9 cellular contexts compared by ENCODE assay signal in the genomic region with DNA sequence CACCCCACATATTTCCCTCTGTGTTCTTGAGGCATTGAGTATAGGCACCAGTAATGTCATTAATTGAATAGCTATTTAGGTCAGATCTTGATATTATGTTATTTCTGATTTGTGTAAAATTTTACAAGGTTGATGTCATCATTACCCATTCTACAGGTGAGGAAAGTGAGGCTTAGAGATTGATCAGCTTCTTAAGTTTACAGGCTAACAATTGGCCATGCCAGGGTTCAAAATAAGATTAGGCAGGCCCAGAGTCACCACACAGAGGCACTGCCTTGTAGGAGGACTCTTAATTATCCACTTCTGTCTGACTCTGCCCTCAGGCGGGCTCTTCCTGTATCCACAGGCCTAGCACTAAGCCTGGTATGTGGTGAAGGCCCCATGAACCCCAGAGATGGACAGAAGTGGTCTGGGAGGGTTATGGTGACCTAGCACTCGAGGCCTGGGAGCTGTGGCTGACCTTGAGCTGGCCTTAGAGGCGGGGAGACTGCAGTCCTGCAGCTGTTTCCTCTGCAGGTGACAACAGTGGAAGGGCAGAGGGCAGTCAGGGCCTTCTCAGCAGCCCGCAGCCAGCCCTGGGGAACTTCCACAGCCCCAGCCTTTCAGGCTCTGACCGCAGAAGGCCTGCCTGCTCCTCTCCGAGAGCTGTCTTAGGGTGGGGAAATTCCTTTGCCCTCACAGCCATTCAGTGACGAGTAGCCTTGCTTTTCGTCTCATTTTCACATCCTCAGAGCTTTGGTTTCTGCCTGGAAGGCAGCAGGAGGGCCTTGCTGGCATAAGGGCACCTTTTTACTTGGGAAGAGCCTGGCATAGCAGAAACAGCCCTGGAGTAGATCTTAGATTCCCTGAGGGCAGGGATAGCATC. TPM values are rescaled to one million over a fixed set of nuclear protein-coding genes. Genes with fewer than 3 reads are reported as not detected.
A peak's percentile ranks its signal among the peaks of the same experiment; 100 is the strongest.
DNase-seq lines count a peak whose midpoint lies in the region; ATAC-seq and TF ChIP-seq lines count a peak whose summit lies in the region.
"Had no signal": no experiment of that assay in that cellular context is flagged by ENCODE, and none has a peak within 500 bp of the region (broad histone marks: within the 10 kb centered on the region; RNA-seq: fewer than 3 reads in every experiment).

No MANE protein-coding gene starts in this region.

- 63 to 77% (median 75%) methylated on average over 8 of the region's 8 CpGs for WGBS in stomach, 5 donors

- TF ChIP-seq POLR2A in stomach (IDR thresholded peaks at IDR 0.05): no peak

- intact Hi-C loops in stomach (cut with DNase I; ENCODE audit: low total_unique reads): no loop called here

- CTCF ChIA-PET in HEK293T (lab: Yijun Ruan, JAX): no interaction called here

- H3K9ac ChIP-seq in skeletal muscle tissue (ENCODE audit: low read depth in 1 of 3, low read length in 3 of 3): peak overlapping the region in 1 of 3 donors; percentile 25

- H3K9me3 ChIP-seq in skeletal muscle tissue (ENCODE audit: control insufficient read depth in 3 of 3, low read length in 3 of 3) (no peaks in the 10 kb centered on the region), stomach (no peaks in the 10 kb centered on the region)
- H3K9me3 ChIP-seq: A549 had no signal

- H3K4me1 ChIP-seq in skeletal muscle tissue (ENCODE audit: control insufficient read depth in 3 of 3, insufficient read depth in 3 of 3, low read length in 3 of 3) (no peaks in the 10 kb centered on the region), stomach (peaks cover 0 to 26% (median 7%) of the 10 kb centered on the region in 4 donors)

- DNase-seq in activated CD8-positive, alpha-beta memory T cell treated with anti-CD3 and anti-CD28 coated beads for 24 hours: peak; percentile 73
- no peak for DNase-seq in activated CD8-positive, alpha-beta memory T cell treated with anti-CD3 and anti-CD28 coated beads, Interleukin-2, amount 50 U/mL, for 48 hours
- peak; percentile 55 to 69 for DNase-seq in activated T-cell treated with anti-CD3 and anti-CD28 coated beads, Interleukin-2, amount 50 U/mL, for 48 hours
- DNase-seq in stomach: no peak
- DNase-seq in mucosa of gallbladder (ENCODE audit: low spot score): no peak
- no peak for DNase-seq in HEK293T (ENCODE audit: extremely low spot score)

- no peaks in the 10 kb centered on the region for H3K27me3 ChIP-seq in skeletal muscle tissue (ENCODE audit: control insufficient read depth in 3 of 3, insufficient read depth in 3 of 3, low read length in 3 of 3)
- no peaks in the 10 kb centered on the region for H3K27me3 ChIP-seq in stomach

- POLR2A ChIA-PET in HEK293T (lab: Yijun Ruan, JAX): interaction anchor here (1.5 kb wide), 1 partner anchor 51 kb away, joined by 4 read pairs; the partner anchor contains the start of gene GPN2

- no peak for TF ChIP-seq CTCF in stomach (IDR thresholded peaks at IDR 0.05)

- H3K36me3 ChIP-seq in skeletal muscle tissue (ENCODE audit: control insufficient read depth in 3 of 3, insufficient read depth in 3 of 3, low read length in 3 of 3) (peaks cover 32 to 53% (median 44%) of the 10 kb centered on the region in 3 donors), stomach (peaks cover 45 to 99% (median 95%) of the 10 kb centered on the region in 4 donors)

- H3K4me3 ChIP-seq in skeletal muscle tissue (ENCODE audit: low read length in 3 of 3) (no peak overlapping the region), stomach (no peak overlapping the region)
- H3K4me3 ChIP-seq: A549 had no signal

- peak; percentile 90 for ATAC-seq in HG03280 (IDR thresholded peaks at IDR 0.05; ENCODE audit: unreplicated experiment)

- H3K27ac ChIP-seq in skeletal muscle tissue (ENCODE audit: low read depth, low read length) (peak overlapping the region; percentile 19), stomach (peak overlapping the region in 1 of 5 donors; percentile 56)

- no peak for TF ChIP-seq EP300 in stomach (IDR thresholded peaks at IDR 0.05)

TF ChIP-seq in HEK293T, 16 proteins besides CTCF, POLR2A, EP300 and RAD21:
- TF ChIP-seq ZNF384 (IDR thresholded peaks at IDR 0.05) (no peak), FOXA1 (IDR thresholded peaks at IDR 0.05) (no peak), FOXM1 (IDR thresholded peaks at IDR 0.05; ENCODE audit: borderline replicate concordance) (no peak), LEF1 (IDR thresholded peaks at IDR 0.05; ENCODE audit: borderline replicate concordance) (no peak), HDGF (IDR thresholded peaks at IDR 0.05; ENCODE audit: borderline replicate concordance) (no peak), SP1 (IDR thresholded peaks at IDR 0.05) (no peak)

RNA-seq across cellular contexts. Expression of gene ZDHHC18, which starts 12.2 kb away (rescaled TPM):
- total RNA-seq in skeletal muscle tissue (3.7 TPM), stomach (10 to 100 TPM in 3 of 5 donors, 1 to 10 TPM in 2; 5.2 to 81.7 (median 13.3) TPM), mucosa of gallbladder (20.4 TPM)
- 1 to 10 TPM; 6.3 to 9.0 (median 6.7) TPM for polyA plus RNA-seq in stomach

RNA-seq across cellular contexts. Expression of gene SFN, which starts 24.2 kb away (rescaled TPM):
- total RNA-seq in skeletal muscle tissue (not detected), stomach (100 to 1,000 TPM in 1 of 5 donors, 10 to 100 TPM in 4; 17.4 to 109 (median 78.1) TPM), mucosa of gallbladder (37.1 TPM)
- 100 to 1,000 TPM in 2 of 3 donors, 10 to 100 TPM in 1; 77.6 to 410 (median 146) TPM for polyA plus RNA-seq in stomach

RNA-seq across cellular contexts. Expression of gene PIGV, which starts 51.0 kb away (rescaled TPM):
- total RNA-seq in skeletal muscle tissue (5.2 TPM), stomach (10 to 100 TPM in 2 of 5 donors, 1 to 10 TPM in 1, under 1 TPM in 1, not detected in 1; 0.87 to 30.8 (median 8.7) TPM), mucosa of gallbladder (19.3 TPM)
- 1 to 10 TPM; 3.4 to 7.5 (median 6.4) TPM for polyA plus RNA-seq in stomach

RNA-seq across cellular contexts. Expression of gene GPN2, which starts 51.4 kb away (rescaled TPM):
- 6.3 TPM for total RNA-seq in skeletal muscle tissue
- 10 to 100 TPM in 2 of 5 donors, 1 to 10 TPM in 3; 5.4 to 66.3 (median 9.9) TPM for total RNA-seq in stomach
- polyA plus RNA-seq in stomach: 10 to 100 TPM; 11.2 to 20.6 (median 15.6) TPM
- total RNA-seq in mucosa of gallbladder: 31.5 TPM

Comparison
In these comparisons a context has a peak if more than half of its experiments do, and no peak if none do; other contexts are left out.
1. DNase-seq: peak in activated CD8-positive, alpha-beta memory T cell treated with anti-CD3 and anti-CD28 coated beads for 24 hours (single experiment) and activated T-cell treated with anti-CD3 and anti-CD28 coated beads, Interleukin-2, amount 50 U/mL, for 48 hours (2 of 2); none in activated CD8-positive, alpha-beta memory T cell treated with anti-CD3 and anti-CD28 coated beads, Interleukin-2, amount 50 U/mL, for 48 hours (single experiment), stomach (single experiment), mucosa of gallbladder (single experiment) and HEK293T (single experiment).
2. RNA of gene SFN, which starts 24.2 kb away (total RNA-seq): 17.4 to 109 TPM in stomach and 37.1 TPM in mucosa of gallbladder (single experiment); not detected in skeletal muscle tissue (single experiment); every median in the first group is over 10 times any median in the second.